Comparison of ENCODE assay signal across 1 cellular context in genomic region chr7:155644178-155644970, GRCh38.
TF ChIP-seq lines count a peak whose summit lies in the region.

Gene RBM33 (plus strand): TSS chr7:155644661. CDS start chr7:155644877, 216 bp downstream.

TF ChIP-seq in WTC11, 78 proteins besides CTCF, POLR2A, EP300 and RAD21 (continued from another document):
- TF ChIP-seq ARID4B (CRISPR knock-in tag; IDR thresholded peaks at IDR 0.05; ENCODE audit: borderline replicate concordance) (peak; percentile 77), USF1 (CRISPR knock-in tag; IDR thresholded peaks at IDR 0.05) (peak; percentile 50), RORB (CRISPR knock-in tag; IDR thresholded peaks at IDR 0.05) (no peak), HMGA2 (CRISPR knock-in tag; IDR thresholded peaks at IDR 0.05) (no peak), ZMAT4 (CRISPR knock-in tag; IDR thresholded peaks at IDR 0.05) (no peak), ZNF232 (CRISPR knock-in tag; IDR thresholded peaks at IDR 0.05) (no peak), ZBTB43 (CRISPR knock-in tag; IDR thresholded peaks at IDR 0.05) (peak; percentile 90; the same call in 1 of the 2 replicates), PRDM15 (CRISPR knock-in tag; IDR thresholded peaks at IDR 0.05) (no peak), ZNF219 (CRISPR knock-in tag; IDR thresholded peaks at IDR 0.05; ENCODE audit: borderline replicate concordance) (0 out of 2 replicates have a peak, but pooled peaks have one; percentile 8), ZBTB21 (CRISPR knock-in tag; IDR thresholded peaks at IDR 0.05; ENCODE audit: borderline replicate concordance) (no peak), JAZF1 (CRISPR knock-in tag; IDR thresholded peaks at IDR 0.05) (no peak), ZSCAN18 (CRISPR knock-in tag; IDR thresholded peaks at IDR 0.05) (no peak), OVOL2 (CRISPR knock-in tag; IDR thresholded peaks at IDR 0.05; ENCODE audit: borderline replicate concordance) (no peak)
